ENCODE assay signal across 5 cellular contexts in genomic region chr22:36152819-36153218, GRCh38. TPM values are rescaled to one million over a fixed set of nuclear protein-coding genes. Genes with fewer than 3 reads are reported as not detected.
"Had no signal": no experiment of that assay in that cellular context is flagged by ENCODE, and none has a peak within 500 bp of the region (broad histone marks: within the 10 kb centered on the region; RNA-seq: fewer than 3 reads in every experiment).

No MANE protein-coding gene starts in this region.

RNA-seq across cellular contexts. Expression of gene APOL4, which starts 48.8 kb away (rescaled TPM):
- total RNA-seq: activated CD4-positive, alpha-beta T cell treated with anti-CD3 and anti-CD28 coated beads, Interleukin-2, amount 10 ng/mL, durations not matched to agents 24 days and 14 days; epithelial cell of proximal tubule; fibroblast of villous mesenchyme; mononuclear cell; osteocyte had no signal
